Comparison of ENCODE assay signal across 1 cellular context in the genomic region with DNA sequence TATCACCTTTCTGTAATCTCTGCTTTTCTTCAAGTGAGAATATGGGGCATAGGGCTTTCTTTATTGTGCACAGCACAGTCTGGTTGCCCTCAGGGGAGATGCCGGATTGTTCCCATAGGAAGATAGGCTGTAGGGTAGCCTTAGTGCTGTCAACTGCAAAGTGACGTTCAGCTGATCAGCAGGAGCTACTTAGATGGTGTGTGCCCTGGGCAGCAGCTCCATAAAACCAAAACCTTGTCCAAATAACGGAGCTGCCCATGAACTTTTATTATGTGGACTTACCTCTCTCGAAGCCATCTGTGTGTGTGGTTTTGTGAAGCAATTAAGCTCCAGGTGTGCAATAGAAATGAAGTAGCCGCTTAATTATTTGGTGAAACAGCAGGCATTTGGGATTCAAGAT.
TF ChIP-seq lines count a peak whose summit lies in the region.

No MANE protein-coding gene starts in this region.

TF ChIP-seq in IMR-90, 13 proteins besides CTCF, POLR2A, EP300 and RAD21 (continued from another document):
- TF ChIP-seq ELK1 (IDR thresholded peaks at IDR 0.05; ENCODE audit: borderline replicate concordance, low read depth, low read length) (no peak), CEBPB (IDR thresholded peaks at IDR 0.05; ENCODE audit: low read depth, low read length) (no peak)
